8 cellular contexts compared by ENCODE assay signal in the genomic region with DNA sequence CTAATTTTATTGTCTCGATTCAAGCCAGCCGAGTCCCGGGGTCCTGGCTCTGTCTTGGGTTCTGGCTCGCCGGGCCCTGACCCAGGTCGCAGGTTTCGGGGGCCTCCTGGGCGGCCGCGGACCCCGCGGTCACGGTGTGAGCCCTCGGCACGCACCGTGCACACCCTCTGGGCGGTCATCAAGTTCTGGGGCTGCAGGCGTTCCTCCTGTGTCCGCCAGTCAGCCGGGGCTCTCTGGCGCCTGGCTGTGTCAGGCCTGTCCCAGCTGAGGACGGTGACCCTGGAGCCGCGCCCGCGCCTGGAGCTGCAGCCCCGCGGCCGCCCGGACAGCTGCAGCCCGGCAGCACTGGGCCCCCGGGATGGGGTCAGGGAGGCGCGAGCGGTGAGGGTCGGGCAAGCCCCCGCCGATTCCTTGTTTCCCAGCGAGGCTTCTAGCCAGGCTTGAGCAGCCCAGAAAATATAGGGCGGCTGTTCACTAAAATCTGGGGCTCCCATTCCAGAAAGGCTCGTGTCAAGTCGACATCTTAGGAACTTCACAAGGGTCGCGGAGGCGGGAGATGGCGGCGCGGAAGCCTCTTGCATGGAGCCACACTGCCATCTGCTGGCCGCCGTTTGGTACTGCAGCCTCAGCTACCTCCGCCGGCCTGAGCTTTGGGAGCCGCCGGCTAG. TPM values are rescaled to one million over a fixed set of nuclear protein-coding genes. Genes with fewer than 3 reads are reported as not detected.
A peak's percentile ranks its signal among the peaks of the same experiment; 100 is the strongest.
DNase-seq lines count a peak whose midpoint lies in the region; ATAC-seq and TF ChIP-seq lines count a peak whose summit lies in the region.

No MANE protein-coding gene starts in this region.

- TF ChIP-seq CTCF in GM12864 (IDR thresholded peaks at IDR 0.05; ENCODE audit: low read depth, low read length, missing control alignments): peak; percentile 98

- peak overlapping the region; percentile 63 for H3K4me3 ChIP-seq in GM12864 (ENCODE audit: low read depth, low read length)

- ATAC-seq in HG02938 (IDR thresholded peaks at IDR 0.05; ENCODE audit: unreplicated experiment): peak; percentile 57
- peak; percentile 95 for ATAC-seq in left lobe of liver
- no peak for ATAC-seq in GM19328 (IDR thresholded peaks at IDR 0.05; ENCODE audit: unreplicated experiment)

- DNase-seq in GM12864 (ENCODE audit: low read depth) (peak; percentile 51), NCI-H2227 treated with DMSO at 0.1 percent for 48 hours (lab: John Stamatoyannopoulos, UW) (peak; percentile 70), cerebellum (ENCODE audit: low spot score) (peak; percentile 82), left lobe of liver (ENCODE audit: low spot score) (peak; percentile 80)
- DNase-seq in activated CD4-positive, alpha-beta T cell treated with anti-CD3 and anti-CD28 coated beads for 24 hours (ENCODE audit: low read depth in 2 of 2): peak; percentile 81 to 84
- DNase-seq in stimulated activated CD4-positive, alpha-beta T cell treated with anti-CD3 and anti-CD28 coated beads, Interleukin-1b, Interleukin-23, amount 100 ng/mL, for 4 hours (ENCODE audit: low read depth in 2 of 2): peak; percentile 86 to 90

RNA-seq across cellular contexts. Expression of a gene that starts 4.2 kb away (rescaled TPM):
- total RNA-seq in cerebellum (not detected), left lobe of liver (not detected)

RNA-seq across cellular contexts. Expression of a gene that starts 4.7 kb away (rescaled TPM):
- not detected for total RNA-seq in cerebellum
- total RNA-seq in left lobe of liver: not detected

RNA-seq across cellular contexts. Expression of a gene that starts 8.3 kb away (rescaled TPM):
- total RNA-seq in cerebellum: not detected
- 0.30 TPM for total RNA-seq in left lobe of liver

RNA-seq across cellular contexts. Expression of a gene that starts 13.1 kb away (rescaled TPM):
- total RNA-seq in cerebellum (not detected), left lobe of liver (not detected)

RNA-seq across cellular contexts. Expression of a gene that starts 13.4 kb away (rescaled TPM):
- not detected for total RNA-seq in cerebellum
- 0.10 TPM for total RNA-seq in left lobe of liver
